ENCODE assay signal across 8 cellular contexts in the genomic region with DNA sequence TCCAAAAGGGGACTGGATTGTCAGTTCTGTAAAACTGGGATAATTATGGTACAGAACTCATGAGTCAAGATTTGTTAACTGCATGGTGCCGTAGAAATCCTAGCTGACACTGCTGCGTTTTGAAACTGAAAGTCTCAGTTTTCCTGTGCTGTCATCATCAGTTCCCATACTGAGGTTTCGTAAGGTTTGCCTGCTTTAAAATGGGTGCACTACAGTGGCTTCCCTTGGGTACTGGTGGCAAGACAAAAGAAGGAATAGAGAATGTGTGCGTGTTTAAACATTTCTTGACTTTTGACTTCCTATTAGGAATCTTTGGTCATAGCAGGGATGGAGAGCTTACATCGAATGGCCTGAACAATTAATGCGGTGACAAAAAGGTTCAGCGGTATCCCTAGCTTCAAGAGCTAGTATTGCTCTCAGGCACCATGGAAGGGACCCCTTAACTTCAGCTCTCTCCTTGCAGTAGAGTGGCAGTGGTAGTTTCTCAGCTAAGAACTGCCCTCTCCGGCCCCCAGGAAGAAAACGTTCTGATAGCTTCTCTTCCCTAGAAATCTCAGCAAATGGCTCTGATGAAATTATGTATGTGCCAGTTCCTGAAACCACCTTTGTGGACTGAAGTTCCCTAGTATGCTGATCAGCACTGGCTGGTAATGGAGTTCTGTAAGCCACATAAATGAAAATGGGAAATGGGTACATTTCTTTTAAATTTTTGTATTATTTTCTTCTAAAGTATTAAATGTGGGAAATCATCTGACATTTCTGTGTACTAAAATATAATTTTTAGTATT. TPM values are rescaled to one million over a fixed set of nuclear protein-coding genes. Genes with fewer than 3 reads are reported as not detected.
A peak's percentile ranks its signal among the peaks of the same experiment; 100 is the strongest.
DNase-seq lines count a peak whose midpoint lies in the region; ATAC-seq and TF ChIP-seq lines count a peak whose summit lies in the region.

No MANE protein-coding gene starts in this region.

- in situ Hi-C loops in transverse colon (cut with MboI; ENCODE audit: low pct_ligation_motif_present in 1 of 4, low pct_unique_long_range_greater_than_20kb in 1 of 4, low sequenced_read_pairs in 3 of 4): no loop called here

- H2AFZ ChIP-seq in PC-9: no peak overlapping the region

- CTCF ChIA-PET in PC-9 (lab: Charles Lee): no interaction called here

- no peak overlapping the region for H3K4me2 ChIP-seq in PC-9

- H3K27ac ChIP-seq in dorsolateral prefrontal cortex (no peak overlapping the region), transverse colon (peak overlapping the region in 2 of 4 donors; percentile 10 to 21), PC-9 (no peak overlapping the region)

- H3K36me3 ChIP-seq in transverse colon (no peaks in the 10 kb centered on the region), PC-9 (ENCODE audit: low read depth) (0 out of 2 replicates have a peak, but pooled peaks cover 9% of the 10 kb centered on the region)

- TF ChIP-seq EP300 in transverse colon (IDR thresholded peaks at IDR 0.05; ENCODE audit: low read depth): no peak

- intact Hi-C loops in dorsolateral prefrontal cortex (cut with DNase I): no loop called here
- intact Hi-C loops in lower leg skin (cut with DNase I; ENCODE audit: low total_unique reads): no loop called here
- intact Hi-C loops in transverse colon (cut with DNase I; ENCODE audit: low total_unique reads): no loop called here
- intact Hi-C loops in PC-9 (cut with micrococcal nuclease; ENCODE audit: unreplicated experiment): no loop called here

- peak; percentile 39 for DNase-seq in ELR (ENCODE audit: low read depth)
- DNase-seq in MV-4-11 (lab: John Stamatoyannopoulos, UW): peak; percentile 86
- DNase-seq in iris pigment epithelial cell (ENCODE audit: low read depth): peak; percentile 87
- no peak for DNase-seq in dorsolateral prefrontal cortex
- DNase-seq in lower leg skin (ENCODE audit: low spot score in 2 of 2): no peak
- no peak for DNase-seq in transverse colon
- no peak for DNase-seq in PC-9

- no peak for TF ChIP-seq CTCF in dorsolateral prefrontal cortex (IDR thresholded peaks at IDR 0.05 in 54 of 56, conservative IDR thresholded peaks at IDR 0.05 in 2 of 56; ENCODE audit: low read depth in 1 of 56, partially characterized antibody in 56 of 56)
- TF ChIP-seq CTCF in lower leg skin (IDR thresholded peaks at IDR 0.05): no peak
- no peak for TF ChIP-seq CTCF in transverse colon (IDR thresholded peaks at IDR 0.05)
- no peak for TF ChIP-seq CTCF in PC-9 (conservative IDR thresholded peaks at IDR 0.05)

- H3K9me3 ChIP-seq in transverse colon (no peaks in the 10 kb centered on the region), PC-9 (ENCODE audit: insufficient read depth, low read depth) (no peaks in the 10 kb centered on the region)

- peaks cover 0 to 13% (median 0%) of the 10 kb centered on the region in 4 donors for H3K4me1 ChIP-seq in transverse colon
- H3K4me1 ChIP-seq in PC-9 (replicated peaks; ENCODE audit: insufficient read depth): no peaks in the 10 kb centered on the region

- WGBS in lower leg skin, 2 donors: 90 to 93% methylated on average over 9 of the region's 9 CpGs
- WGBS in transverse colon (ENCODE audit: low coverage in 1 of 2), 2 donors: 72 to 73% methylated on average over 7 to 9 of the region's 9 CpGs

- ATAC-seq in GM21619 (IDR thresholded peaks at IDR 0.05; ENCODE audit: unreplicated experiment): peak; percentile 81

- peak overlapping the region in 1 of 59 donors; percentile 1 for H3K4me3 ChIP-seq in dorsolateral prefrontal cortex
- H3K4me3 ChIP-seq in lower leg skin (ENCODE audit: low read depth, poor library complexity, severe bottlenecking): no peak overlapping the region
- no peak overlapping the region for H3K4me3 ChIP-seq in transverse colon
- H3K4me3 ChIP-seq in PC-9: no peak overlapping the region

- no peaks in the 10 kb centered on the region for H3F3A ChIP-seq in PC-9 (ENCODE audit: insufficient read depth, low read depth)

- H3K79me2 ChIP-seq in PC-9 (ENCODE audit: low read depth): peaks cover 93% of the 10 kb centered on the region

- H3K9me2 ChIP-seq in PC-9 (ENCODE audit: insufficient read depth): no peaks in the 10 kb centered on the region

- POLR2A ChIA-PET in PC-9 (lab: Charles Lee; ENCODE audit: unreplicated experiment): no interaction called here

- no peak for TF ChIP-seq POLR2A in lower leg skin (IDR thresholded peaks at IDR 0.05)
- TF ChIP-seq POLR2A in transverse colon (IDR thresholded peaks at IDR 0.05): no peak

- 0 out of 2 replicates have a peak, but pooled peaks cover 3% of the 10 kb centered on the region for H4K20me1 ChIP-seq in PC-9 (ENCODE audit: insufficient read depth)

- BruUV-seq in PC-9 (replicated peaks; lab: Mats Ljungman, UMichigan): no TSS peak

- no peaks in the 10 kb centered on the region for H3K27me3 ChIP-seq in dorsolateral prefrontal cortex
- H3K27me3 ChIP-seq in transverse colon: no peaks in the 10 kb centered on the region
- H3K27me3 ChIP-seq in PC-9 (ENCODE audit: insufficient read depth, low read depth): no peaks in the 10 kb centered on the region

RNA-seq across cellular contexts. Expression of a gene that starts 28.9 kb away (rescaled TPM):
- total RNA-seq in dorsolateral prefrontal cortex: 10 to 100 TPM in 119 of 120 experiments, 1 to 10 TPM in 1; 8.5 to 32.7 (median 16.5) TPM
- total RNA-seq in lower leg skin: 10 to 100 TPM; 36.3 to 41.1 (median 38.9) TPM
- 10 to 100 TPM; 16.9 to 23.0 (median 20.4) TPM for total RNA-seq in transverse colon
- total RNA-seq in PC-9 (2021): 46.1 and 51.4 TPM in 2 replicates

Comparison
In these comparisons a context has a peak if more than half of its experiments do, and no peak if none do; other contexts are left out.
1. DNase-seq: peak in ELR (single experiment), MV-4-11 (single experiment) and iris pigment epithelial cell (single experiment); none in dorsolateral prefrontal cortex (0 of 10), lower leg skin (0 of 2), transverse colon (single experiment) and PC-9 (0 of 2).